ENCODE assay signal across 11 cellular contexts in the genomic region with DNA sequence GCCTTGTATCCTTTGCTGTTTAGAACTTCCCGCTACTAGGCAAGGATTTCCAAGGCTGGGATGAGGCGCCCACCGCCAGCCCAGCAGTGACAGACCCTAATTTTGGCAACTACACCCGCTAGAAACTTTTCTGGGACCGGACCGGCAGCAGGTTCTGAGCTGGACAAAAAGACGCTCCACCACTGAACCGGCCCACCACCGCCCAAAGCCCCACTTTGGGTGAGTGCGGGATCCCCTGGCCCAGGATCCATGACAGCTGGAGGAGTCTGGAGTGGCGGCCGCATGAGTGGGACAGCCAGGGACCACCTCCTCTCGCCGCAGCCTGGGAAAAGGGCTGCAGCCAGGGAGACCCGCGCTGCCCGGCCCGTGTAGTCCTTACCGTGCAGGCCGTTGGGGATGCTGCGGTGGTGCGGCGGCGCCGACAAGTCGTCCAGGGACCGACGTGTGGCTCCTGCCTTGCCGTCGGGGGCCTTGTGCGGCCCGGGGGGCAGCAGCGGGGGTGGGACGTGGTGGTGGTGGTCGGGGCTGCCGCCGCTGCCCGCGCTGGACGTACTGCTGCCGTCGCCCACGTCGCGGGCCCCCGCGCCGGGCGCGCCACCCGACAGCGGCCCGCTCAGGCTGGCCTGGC. TPM values are rescaled to one million over a fixed set of nuclear protein-coding genes. Genes with fewer than 3 reads are reported as not detected.
DNase-seq lines count a peak whose midpoint lies in the region; TF ChIP-seq lines count a peak whose summit lies in the region.
"Had no signal": no experiment of that assay in that cellular context is flagged by ENCODE, and none has a peak within 500 bp of the region (broad histone marks: within the 10 kb centered on the region; RNA-seq: fewer than 3 reads in every experiment).

No MANE protein-coding gene starts in this region.

- no peak overlapping the region for H3K27ac ChIP-seq in mesendoderm (ENCODE audit: low read depth, low read length)
- H3K27ac ChIP-seq: HL-60 had no signal

- peaks cover 4% of the 10 kb centered on the region for H3K79me2 ChIP-seq in mesendoderm (ENCODE audit: control insufficient read depth, insufficient read depth, low read length)

- H3K9ac ChIP-seq in mesendoderm (ENCODE audit: low read length) = peak overlapping the region; percentile 6

- H3K4me3 ChIP-seq in mesendoderm (ENCODE audit: low read length) = no peak overlapping the region

- H3K79me1 ChIP-seq in mesendoderm (ENCODE audit: low read length) = peaks cover 11% of the 10 kb centered on the region

- TF ChIP-seq CTCF in brain (conservative IDR thresholded peaks at IDR 0.05) (no peak), type B pancreatic cell (conservative IDR thresholded peaks at IDR 0.05) (no peak)

- peak overlapping the region; percentile 1 for H3K4me2 ChIP-seq in mesendoderm (ENCODE audit: low read length)

- H3K23ac ChIP-seq in mesendoderm (ENCODE audit: low read length) = no peak overlapping the region

- peak overlapping the region; percentile 67 for H3K4me3 Mint-ChIP-seq in activated naive CD4-positive, alpha-beta T cell treated with anti-CD3 and anti-CD28 coated beads, Interleukin-2, amount 50 U/mL, for 24 hours
- peak overlapping the region; percentile 85 to 98 (median 88) for H3K4me3 Mint-ChIP-seq in brain
- H3K4me3 Mint-ChIP-seq in type B pancreatic cell = peak overlapping the region; percentile 94

- H3K4ac ChIP-seq in mesendoderm (ENCODE audit: low read depth, low read length) = no peak overlapping the region

- H3K36me3 ChIP-seq in mesendoderm (ENCODE audit: control insufficient read depth, insufficient read depth, low read length) = no peaks in the 10 kb centered on the region

- H2BK5ac ChIP-seq in mesendoderm (ENCODE audit: low read length) = no peak overlapping the region

- no CpG with 5 or more reads among the region's 53 CpGs for WGBS in mesendoderm (ENCODE audit: extremely low coverage, insufficient coverage, low lambda C conversion rate)

- H2AK5ac ChIP-seq in mesendoderm (ENCODE audit: low read length) = no peak overlapping the region

- peaks cover 7% of the 10 kb centered on the region for H3K4me1 ChIP-seq in mesendoderm (ENCODE audit: control insufficient read depth, low read depth, low read length)

- no peak for DNase-seq in activated naive CD4-positive, alpha-beta T cell treated with Interleukin-2 at 50 U/mL for 16 hours
- DNase-seq in mesendoderm (no peak), type B pancreatic cell (ENCODE audit: extremely low spot score, unreplicated experiment) (no peak), MV-4-11 (lab: John Stamatoyannopoulos, UW) (no peak), NCI-H2171 treated with DMSO at 0.1 percent for 48 hours (lab: John Stamatoyannopoulos, UW) (no peak)
- DNase-seq in activated effector memory CD4-positive, alpha-beta T cell treated with anti-CD3 and anti-CD28 coated beads, Interleukin-2, amount 50 U/mL, for 16 hours = no peak

- no peaks in the 10 kb centered on the region for H3K36me3 Mint-ChIP-seq in activated naive CD4-positive, alpha-beta T cell treated with anti-CD3 and anti-CD28 coated beads, Interleukin-2, amount 50 U/mL, for 24 hours
- H3K36me3 Mint-ChIP-seq in brain (no peaks in the 10 kb centered on the region), type B pancreatic cell (no peaks in the 10 kb centered on the region)

- no peak overlapping the region for H4K8ac ChIP-seq in mesendoderm (ENCODE audit: low read depth, low read length)

- H2BK15ac ChIP-seq in mesendoderm (replicated peaks; ENCODE audit: low read depth) = no peak overlapping the region

- H2BK120ac ChIP-seq in mesendoderm (ENCODE audit: low read depth, low read length) = no peak overlapping the region

- peaks cover 26% of the 10 kb centered on the region for H3K4me1 Mint-ChIP-seq in activated naive CD4-positive, alpha-beta T cell treated with anti-CD3 and anti-CD28 coated beads, Interleukin-2, amount 50 U/mL, for 24 hours
- peaks cover 62% of the 10 kb centered on the region for H3K4me1 Mint-ChIP-seq in brain
- peaks cover 45% of the 10 kb centered on the region for H3K4me1 Mint-ChIP-seq in type B pancreatic cell (ENCODE audit: unreplicated experiment)

- peaks cover 13% of the 10 kb centered on the region for H3K27me3 ChIP-seq in mesendoderm (ENCODE audit: insufficient read depth, low read length, poor library complexity)

- H3K27me3 Mint-ChIP-seq in activated naive CD4-positive, alpha-beta T cell treated with anti-CD3 and anti-CD28 coated beads, Interleukin-2, amount 50 U/mL, for 24 hours = no peaks in the 10 kb centered on the region
- peaks cover 18% of the 10 kb centered on the region for H3K27me3 Mint-ChIP-seq in brain
- H3K27me3 Mint-ChIP-seq in type B pancreatic cell = peaks cover 9% of the 10 kb centered on the region

- H3K56ac ChIP-seq in mesendoderm (ENCODE audit: low read length) = peak overlapping the region; percentile 25

- no peaks in the 10 kb centered on the region for H3K9me3 Mint-ChIP-seq in activated naive CD4-positive, alpha-beta T cell treated with anti-CD3 and anti-CD28 coated beads, Interleukin-2, amount 50 U/mL, for 24 hours
- H3K9me3 Mint-ChIP-seq in brain (peaks cover 0 to 3% (median 0%) of the 10 kb centered on the region in 5 experiments), type B pancreatic cell (no peaks in the 10 kb centered on the region)

- H3K27ac Mint-ChIP-seq in activated naive CD4-positive, alpha-beta T cell treated with anti-CD3 and anti-CD28 coated beads, Interleukin-2, amount 50 U/mL, for 24 hours = no peak overlapping the region
- H3K27ac Mint-ChIP-seq in brain (peak overlapping the region in 4 of 5 experiments; percentile 67 to 97 (median 84)), type B pancreatic cell (peak overlapping the region; percentile 78)

- no peak overlapping the region for H3K18ac ChIP-seq in mesendoderm (ENCODE audit: low read length)

- no peak overlapping the region for H4K5ac ChIP-seq in mesendoderm (ENCODE audit: low read length)

RNA-seq across cellular contexts. Expression of a gene that starts 1.1 kb away (rescaled TPM):
- 41.4 TPM for polyA plus RNA-seq in brain (ENCODE audit: insufficient read depth, low read depth, low replicate concordance)
- polyA plus RNA-seq in mesendoderm (2013, experiment 1 of 2) = 10.1 TPM
- polyA plus RNA-seq in mesendoderm (2013, experiment 2 of 2) = 10.7 TPM
- 49.1 and 83.8 TPM in 2 replicates for total RNA-seq in type B pancreatic cell (ENCODE audit: low replicate concordance)

RNA-seq across cellular contexts. Expression of a gene that starts 42.0 kb away (rescaled TPM):
- 3.1 TPM for polyA plus RNA-seq in brain (ENCODE audit: insufficient read depth, low read depth, low replicate concordance)
- polyA plus RNA-seq in mesendoderm (2013, experiment 1 of 2) = 0.63 TPM
- polyA plus RNA-seq in mesendoderm (2013, experiment 2 of 2) = 0.66 TPM
- 0.19 and 1.4 TPM in 2 replicates for total RNA-seq in type B pancreatic cell (ENCODE audit: low replicate concordance)
- total RNA-seq: activated CD8-positive, alpha-beta memory T cell treated with anti-CD3 and anti-CD28 coated beads for 36 hours; mononuclear cell had no signal
